20 cellular contexts compared by ENCODE assay signal in the genomic region with DNA sequence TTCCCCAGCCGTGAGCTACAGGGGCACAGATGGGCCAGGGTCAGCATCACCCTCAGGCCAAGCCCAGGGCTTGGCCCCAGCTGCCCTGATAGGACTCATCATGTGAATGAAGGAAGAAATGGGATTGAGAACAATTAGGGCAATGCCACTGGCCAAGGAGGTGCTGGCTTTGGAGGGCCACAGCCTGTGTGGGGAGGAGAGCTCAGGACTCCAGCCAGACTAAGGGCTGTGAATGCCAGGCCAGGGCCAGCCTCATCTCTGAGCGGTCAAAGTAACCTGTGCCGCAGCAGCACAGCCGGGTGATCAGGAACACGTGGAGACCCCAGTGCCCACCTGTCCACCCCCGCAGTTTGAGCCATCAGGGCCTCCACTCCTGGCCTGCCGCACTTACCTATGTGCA. TPM values are rescaled to one million over a fixed set of nuclear protein-coding genes. Genes with fewer than 3 reads are reported as not detected.
A peak's percentile ranks its signal among the peaks of the same experiment; 100 is the strongest.
DNase-seq lines count a peak whose midpoint lies in the region; ATAC-seq, FAIRE-seq and TF ChIP-seq lines count a peak whose summit lies in the region.
"Had no signal": no experiment of that assay in that cellular context is flagged by ENCODE, and none has a peak within 500 bp of the region (broad histone marks: within the 10 kb centered on the region; RNA-seq: fewer than 3 reads in every experiment).

No MANE protein-coding gene starts in this region.

- no peak overlapping the region for H2BK15ac ChIP-seq in mesenchymal stem cell (ENCODE audit: low read depth, poor library complexity, severe bottlenecking)

- no TSS peak for BruUV-seq in HepG2 (replicated peaks; lab: Mats Ljungman, UMichigan)

- POLR2A ChIA-PET in HepG2 (lab: Yijun Ruan, JAX) = no interaction called here

- no peak for TF ChIP-seq CTCF in HepG2 (CRISPR knock-in tag; IDR thresholded peaks at IDR 0.05)
- no peak for TF ChIP-seq CTCF in right lobe of liver (IDR thresholded peaks at IDR 0.05)
- no peak for TF ChIP-seq CTCF in body of pancreas (IDR thresholded peaks at IDR 0.05)

- H3K4me1 ChIP-seq in HepG2 (ENCODE audit: insufficient read depth, low read length) = no peaks in the 10 kb centered on the region
- H3K4me1 ChIP-seq in right lobe of liver = no peaks in the 10 kb centered on the region
- H3K4me1 ChIP-seq in mesenchymal stem cell (ENCODE audit: control insufficient read depth, insufficient read depth, low read depth, low read length) = peaks cover 8% of the 10 kb centered on the region
- peaks cover 7% of the 10 kb centered on the region for H3K4me1 ChIP-seq in body of pancreas
- H3K4me1 ChIP-seq: A549, Caco-2 had no signal

- TF ChIP-seq EP300 in HepG2 (IDR thresholded peaks at IDR 0.05; ENCODE audit: low read depth in 2 of 2, low read length in 2 of 2) = no peak
- no peak for TF ChIP-seq EP300 in HepG2 (CRISPR knock-in tag; IDR thresholded peaks at IDR 0.05; ENCODE audit: borderline replicate concordance)

- no peak overlapping the region for H4K8ac ChIP-seq in mesenchymal stem cell (ENCODE audit: low read length)

- no peak overlapping the region for H3K14ac ChIP-seq in mesenchymal stem cell (ENCODE audit: low read length in 2 of 2)

- no peak overlapping the region for H2BK5ac ChIP-seq in mesenchymal stem cell (ENCODE audit: low read depth, low read length, poor library complexity, severe bottlenecking)

- WGBS in HepG2 (ENCODE audit: low lambda C conversion rate) = 100% methylated on average over 1 of the region's 7 CpGs
- WGBS in right lobe of liver (ENCODE audit: insufficient coverage, low coverage, low lambda C conversion rate, missing lambda C conversion rate) = 100% methylated on average over 1 of the region's 7 CpGs
- WGBS in mesenchymal stem cell = 98% methylated on average over 7 of the region's 7 CpGs
- WGBS in body of pancreas, 2 donors = 89 to 100% methylated on average over 1 to 7 of the region's 7 CpGs

- H4K20me1 ChIP-seq in HepG2 (ENCODE audit: insufficient read depth, low read length) = no peaks in the 10 kb centered on the region

- no peak overlapping the region for H3K4me3 ChIP-seq in HepG2 (replicated peaks in 1 of 3; ENCODE audit: insufficient read depth in 1 of 3, low read depth in 2 of 3, low read length in 3 of 3)
- no peak overlapping the region for H3K4me3 ChIP-seq in right lobe of liver
- H3K4me3 ChIP-seq in mesenchymal stem cell (ENCODE audit: insufficient read depth in 1 of 2, low read depth in 1 of 2, low read length in 2 of 2) = no peak overlapping the region
- H3K4me3 ChIP-seq in body of pancreas = no peak overlapping the region
- H3K4me3 ChIP-seq: A549; BLaER1 treated with 17β-estradiol and CSF1 and Interleukin-3, amounts not matched to agents 10 nM and 100 nM; GM12878 had no signal

- TF ChIP-seq RAD21 in HepG2 (CRISPR knock-in tag; IDR thresholded peaks at IDR 0.05) = no peak

- H3K27me3 ChIP-seq in HepG2 (ENCODE audit: control insufficient read depth in 1 of 2, insufficient read depth in 2 of 2, low read length in 2 of 2) (no peaks in the 10 kb centered on the region), right lobe of liver (no peaks in the 10 kb centered on the region), mesenchymal stem cell (ENCODE audit: control insufficient read depth in 1 of 2, insufficient read depth in 1 of 2, low read length in 2 of 2) (no peaks in the 10 kb centered on the region), body of pancreas (no peaks in the 10 kb centered on the region)
- H3K27me3 ChIP-seq: BLaER1 treated with 17β-estradiol and CSF1 and Interleukin-3, amounts not matched to agents 10 nM and 100 nM had no signal

- in situ Hi-C loops in HepG2 (cut with HindIII; ENCODE audit: extremely low pct_ligation_motif_present, low pct_unique_long_range_greater_than_20kb) = no loop called here

- no peak overlapping the region for H2AK5ac ChIP-seq in mesenchymal stem cell (ENCODE audit: low read length, severe bottlenecking)

- H2BK120ac ChIP-seq in mesenchymal stem cell (ENCODE audit: low read depth, low read length) = no peak overlapping the region

- peaks cover 25 to 65% of the 10 kb centered on the region in 2 experiments for H3K36me3 ChIP-seq in HepG2 (replicated peaks in 1 of 2; ENCODE audit: control insufficient read depth in 1 of 2, insufficient read depth in 2 of 2, low read length in 2 of 2)
- peaks cover 8 to 62% (median 25%) of the 10 kb centered on the region in 4 donors for H3K36me3 ChIP-seq in right lobe of liver
- H3K36me3 ChIP-seq in mesenchymal stem cell (ENCODE audit: control insufficient read depth in 1 of 2, insufficient read depth in 2 of 2, low read depth in 1 of 2, low read length in 2 of 2) = peaks cover 62 to 79% of the 10 kb centered on the region in 2 experiments
- peaks cover 17 to 44% of the 10 kb centered on the region in 2 donors for H3K36me3 ChIP-seq in body of pancreas (replicated peaks in 1 of 2; ENCODE audit: insufficient read depth in 1 of 2, low read depth in 2 of 2)

- FAIRE-seq in HepG2 (lab: Jason Lieb, UNC) = no peak
- FAIRE-seq: A549, D721Med, GM12878, GM12892, GM18507 had no signal

- ATAC-seq in HepG2 = no peak
- no peak for ATAC-seq in right lobe of liver
- ATAC-seq in body of pancreas = no peak
- ATAC-seq: A549; CD8-positive, alpha-beta T cell; GM12878 had no signal

- CTCF ChIA-PET in HepG2 (lab: Yijun Ruan, JAX; ENCODE audit: low intra/inter-chr PET ratio, low total read pairs) = no interaction called here

- peak overlapping the region; percentile 82 for H4K91ac ChIP-seq in mesenchymal stem cell (ENCODE audit: low read length)

- H3K4me2 ChIP-seq in HepG2 (ENCODE audit: low read depth, low read length) (no peak overlapping the region), mesenchymal stem cell (ENCODE audit: low read length, poor library complexity, severe bottlenecking) (no peak overlapping the region)
- H3K4me2 ChIP-seq: A549; BLaER1 treated with 17β-estradiol and CSF1 and Interleukin-3, amounts not matched to agents 10 nM and 100 nM had no signal

- H3K27ac ChIP-seq in HepG2 (ENCODE audit: extremely low read length, insufficient read depth, low read length) (no peak overlapping the region), right lobe of liver (no peak overlapping the region), mesenchymal stem cell (ENCODE audit: low read length, poor library complexity, severe bottlenecking) (no peak overlapping the region), body of pancreas (no peak overlapping the region)
- H3K27ac ChIP-seq: 22Rv1; A549; BLaER1 treated with 17β-estradiol and CSF1 and Interleukin-3, amounts not matched to agents 10 nM and 100 nM; C4-2B had no signal

- DNase-seq in HepG2 (ENCODE audit: low spot score) (no peak), right lobe of liver (no peak), mesenchymal stem cell (no peak), body of pancreas (no peak), iPS-NIHi7 (ENCODE audit: extremely low spot score) (no peak)
- DNase-seq: AML-193; Caco-2; Calu3; CD4-positive, alpha-beta T cell; CD8-positive, alpha-beta T cell; DMS79 treated with DMSO at 0.1 percent for 48 hours; GDM1 had no signal

- H3K4ac ChIP-seq in mesenchymal stem cell (ENCODE audit: low read depth in 1 of 2, low read length in 2 of 2) = no peak overlapping the region

- no peak overlapping the region for H3K18ac ChIP-seq in mesenchymal stem cell (ENCODE audit: low read depth in 1 of 2, low read length in 2 of 2)

- H3K23ac ChIP-seq in mesenchymal stem cell (ENCODE audit: low read length in 2 of 2) = no peak overlapping the region

- TF ChIP-seq POLR2A in HepG2 (IDR thresholded peaks at IDR 0.05; ENCODE audit: insufficient read depth in 1 of 2, low read depth in 2 of 2, low read length in 2 of 2) (no peak), right lobe of liver (IDR thresholded peaks at IDR 0.05) (no peak), body of pancreas (IDR thresholded peaks at IDR 0.05) (no peak)

- peaks cover 24% of the 10 kb centered on the region for H3K79me1 ChIP-seq in mesenchymal stem cell (replicated peaks; ENCODE audit: low read length, poor library complexity, severe bottlenecking)

- intact Hi-C loops in HepG2 (cut with micrococcal nuclease; ENCODE audit: unreplicated experiment) (no loop called here), right lobe of liver (cut with DNase I) (no loop called here), body of pancreas (cut with DNase I) (no loop called here)

- H3K9me3 ChIP-seq in HepG2 (ENCODE audit: low read length) (no peaks in the 10 kb centered on the region), right lobe of liver (no peaks in the 10 kb centered on the region), mesenchymal stem cell (ENCODE audit: control insufficient read depth, low read length) (no peaks in the 10 kb centered on the region), body of pancreas (no peaks in the 10 kb centered on the region)
- H3K9me3 ChIP-seq: A549; BLaER1 treated with 17β-estradiol and CSF1 and Interleukin-3, amounts not matched to agents 10 nM and 100 nM; Caco-2 had no signal

- no peak overlapping the region for H3K9ac ChIP-seq in HepG2 (ENCODE audit: insufficient read depth, low read depth, low read length)
- no peak overlapping the region for H3K9ac ChIP-seq in mesenchymal stem cell (ENCODE audit: low read length)

- H2AFZ ChIP-seq in HepG2 (ENCODE audit: low read length) = no peak overlapping the region
- H2AFZ ChIP-seq in mesenchymal stem cell (ENCODE audit: low read depth, low read length) = no peak overlapping the region

- no peaks in the 10 kb centered on the region for H3K79me2 ChIP-seq in HepG2 (ENCODE audit: insufficient read depth, low read length)

- H2BK12ac ChIP-seq in mesenchymal stem cell (ENCODE audit: low read length in 2 of 2) = no peak overlapping the region

RNA-seq across cellular contexts. Expression of a gene that starts 10.1 kb away (rescaled TPM):
- 39.6 and 65.1 TPM in 2 replicates for total RNA-seq in HepG2 (2016; rRNA removed; fragmentation: Illumina TruSeq; extraction: Trizol)
- 33.8 and 46.6 TPM in 2 replicates for total RNA-seq in HepG2 (2016; cell fraction: cytosol; rRNA removed; fragmentation: Illumina TruSeq; extraction: Trizol; ENCODE audit: low read depth)
- total RNA-seq in HepG2 (2016; cell fraction: insoluble cytoplasmic fraction; rRNA removed; fragmentation: Illumina TruSeq; extraction: Trizol) = 38.9 and 71.7 TPM in 2 replicates
- 45.9 and 51.6 TPM in 2 replicates for total RNA-seq in HepG2 (2016; cell fraction: membrane; rRNA removed; fragmentation: Illumina TruSeq; extraction: Trizol)
- total RNA-seq in HepG2 (2016; cell fraction: nucleus; rRNA removed; fragmentation: Illumina TruSeq; extraction: Trizol) = 60.6 and 61.3 TPM in 2 replicates
- 93.6 and 102 TPM in 2 replicates for polyA plus RNA-seq in HepG2 (2011; rRNA removed)
- polyA plus RNA-seq in HepG2 (2011; cell fraction: cytosol; rRNA removed) = 113 and 124 TPM in 2 replicates
- 70.7 and 76.1 TPM in 2 replicates for polyA plus RNA-seq in HepG2 (2011; cell fraction: nucleus; rRNA removed)
- polyA plus RNA-seq in HepG2 (2012) = 49.7 and 66.2 TPM in 2 replicates
- 34.4 and 49.9 TPM in 2 replicates for polyA plus RNA-seq in HepG2 (2016; cell fraction: cytosol; fragmentation: Illumina TruSeq; extraction: Trizol; ENCODE audit: low read depth)
- 41.0 and 42.5 TPM in 2 replicates for polyA plus RNA-seq in HepG2 (2016; cell fraction: insoluble cytoplasmic fraction; fragmentation: Illumina TruSeq; extraction: Trizol; ENCODE audit: low read depth)
- 38.3 and 51.4 TPM in 2 replicates for polyA plus RNA-seq in HepG2 (2016; cell fraction: membrane; fragmentation: Illumina TruSeq; extraction: Trizol; ENCODE audit: low read depth)
- polyA plus RNA-seq in HepG2 (2016; cell fraction: nucleus; fragmentation: Illumina TruSeq; extraction: Trizol; ENCODE audit: insufficient read depth, low read depth) = 96.7 and 105 TPM in 2 replicates
- 40.3 and 91.1 TPM in 2 replicates for polyA minus RNA-seq in HepG2 (2011; rRNA and poly(A)+ RNA removed; ENCODE audit: low replicate concordance)
- polyA minus RNA-seq in HepG2 (2011; cell fraction: cytosol; rRNA and poly(A)+ RNA removed) = 32.6 and 33.2 TPM in 2 replicates
- 25.8 and 26.1 TPM in 2 replicates for polyA minus RNA-seq in HepG2 (2011; cell fraction: nucleus; rRNA and poly(A)+ RNA removed)
- total RNA-seq in right lobe of liver = 100 to 1,000 TPM in 1 of 6 experiments, 10 to 100 TPM in 5; 61.1 to 157 (median 78.7) TPM
- polyA plus RNA-seq in mesenchymal stem cell (2013, experiment 1 of 2) = 67.7 TPM
- 65.9 TPM for polyA plus RNA-seq in mesenchymal stem cell (2013, experiment 2 of 2)
- 10 to 100 TPM; 39.4 to 81.4 TPM for total RNA-seq in body of pancreas

RNA-seq across cellular contexts. Expression of a gene that starts 25.1 kb away (rescaled TPM):
- total RNA-seq in HepG2 (2016; rRNA removed; fragmentation: Illumina TruSeq; extraction: Trizol) = 25.7 and 25.9 TPM in 2 replicates
- total RNA-seq in HepG2 (2016; cell fraction: cytosol; rRNA removed; fragmentation: Illumina TruSeq; extraction: Trizol; ENCODE audit: low read depth) = 22.1 and 25.6 TPM in 2 replicates
- 21.5 and 27.6 TPM in 2 replicates for total RNA-seq in HepG2 (2016; cell fraction: insoluble cytoplasmic fraction; rRNA removed; fragmentation: Illumina TruSeq; extraction: Trizol)
- 26.2 and 26.6 TPM in 2 replicates for total RNA-seq in HepG2 (2016; cell fraction: membrane; rRNA removed; fragmentation: Illumina TruSeq; extraction: Trizol)
- 26.6 and 31.5 TPM in 2 replicates for total RNA-seq in HepG2 (2016; cell fraction: nucleus; rRNA removed; fragmentation: Illumina TruSeq; extraction: Trizol)
- 74.5 and 75.7 TPM in 2 replicates for polyA plus RNA-seq in HepG2 (2011; rRNA removed)
- 39.6 and 44.6 TPM in 2 replicates for polyA plus RNA-seq in HepG2 (2011; cell fraction: cytosol; rRNA removed)
- polyA plus RNA-seq in HepG2 (2011; cell fraction: nucleus; rRNA removed) = 182 and 223 TPM in 2 replicates
- 56.1 and 60.7 TPM in 2 replicates for polyA plus RNA-seq in HepG2 (2012)
- polyA plus RNA-seq in HepG2 (2016; cell fraction: cytosol; fragmentation: Illumina TruSeq; extraction: Trizol; ENCODE audit: low read depth) = 7.3 and 8.2 TPM in 2 replicates
- 31.3 and 36.3 TPM in 2 replicates for polyA plus RNA-seq in HepG2 (2016; cell fraction: insoluble cytoplasmic fraction; fragmentation: Illumina TruSeq; extraction: Trizol; ENCODE audit: low read depth)
- polyA plus RNA-seq in HepG2 (2016; cell fraction: membrane; fragmentation: Illumina TruSeq; extraction: Trizol; ENCODE audit: low read depth) = 16.2 and 21.0 TPM in 2 replicates
- 75.2 and 92.2 TPM in 2 replicates for polyA plus RNA-seq in HepG2 (2016; cell fraction: nucleus; fragmentation: Illumina TruSeq; extraction: Trizol; ENCODE audit: insufficient read depth, low read depth)
- polyA minus RNA-seq in HepG2 (2011; rRNA and poly(A)+ RNA removed; ENCODE audit: low replicate concordance) = 90.1 and 145 TPM in 2 replicates
- polyA minus RNA-seq in HepG2 (2011; cell fraction: cytosol; rRNA and poly(A)+ RNA removed) = 78.0 and 102 TPM in 2 replicates
- 65.8 and 74.2 TPM in 2 replicates for polyA minus RNA-seq in HepG2 (2011; cell fraction: nucleus; rRNA and poly(A)+ RNA removed)
- total RNA-seq in right lobe of liver = 10 to 100 TPM; 41.4 to 66.7 (median 53.8) TPM
- 75.8 TPM for polyA plus RNA-seq in mesenchymal stem cell (2013, experiment 1 of 2)
- polyA plus RNA-seq in mesenchymal stem cell (2013, experiment 2 of 2) = 83.6 TPM
- 10 to 100 TPM; 40.7 to 77.8 TPM for total RNA-seq in body of pancreas

RNA-seq across cellular contexts. Expression of a gene that starts 57.9 kb away (rescaled TPM):
- 13.2 and 31.7 TPM in 2 replicates for total RNA-seq in HepG2 (2016; rRNA removed; fragmentation: Illumina TruSeq; extraction: Trizol)
- 8.9 and 10.0 TPM in 2 replicates for total RNA-seq in HepG2 (2016; cell fraction: cytosol; rRNA removed; fragmentation: Illumina TruSeq; extraction: Trizol; ENCODE audit: low read depth)
- total RNA-seq in HepG2 (2016; cell fraction: insoluble cytoplasmic fraction; rRNA removed; fragmentation: Illumina TruSeq; extraction: Trizol) = 12.0 and 31.8 TPM in 2 replicates
- total RNA-seq in HepG2 (2016; cell fraction: membrane; rRNA removed; fragmentation: Illumina TruSeq; extraction: Trizol) = 11.0 and 13.5 TPM in 2 replicates
- 26.1 and 32.6 TPM in 2 replicates for total RNA-seq in HepG2 (2016; cell fraction: nucleus; rRNA removed; fragmentation: Illumina TruSeq; extraction: Trizol)
- 68.3 and 88.5 TPM in 2 replicates for polyA plus RNA-seq in HepG2 (2011; rRNA removed)
- 60.2 and 113 TPM in 2 replicates for polyA plus RNA-seq in HepG2 (2011; cell fraction: cytosol; rRNA removed)
- 232 and 327 TPM in 2 replicates for polyA plus RNA-seq in HepG2 (2011; cell fraction: nucleus; rRNA removed)
- 22.7 and 28.5 TPM in 2 replicates for polyA plus RNA-seq in HepG2 (2012)
- polyA plus RNA-seq in HepG2 (2016; cell fraction: cytosol; fragmentation: Illumina TruSeq; extraction: Trizol; ENCODE audit: low read depth) = 10.4 TPM in 2 replicates
- 11.8 and 12.7 TPM in 2 replicates for polyA plus RNA-seq in HepG2 (2016; cell fraction: insoluble cytoplasmic fraction; fragmentation: Illumina TruSeq; extraction: Trizol; ENCODE audit: low read depth)
- polyA plus RNA-seq in HepG2 (2016; cell fraction: membrane; fragmentation: Illumina TruSeq; extraction: Trizol; ENCODE audit: low read depth) = 8.5 and 12.0 TPM in 2 replicates
- 59.4 and 62.8 TPM in 2 replicates for polyA plus RNA-seq in HepG2 (2016; cell fraction: nucleus; fragmentation: Illumina TruSeq; extraction: Trizol; ENCODE audit: insufficient read depth, low read depth)
- 59.6 and 124 TPM in 2 replicates for polyA minus RNA-seq in HepG2 (2011; rRNA and poly(A)+ RNA removed; ENCODE audit: low replicate concordance)
- polyA minus RNA-seq in HepG2 (2011; cell fraction: cytosol; rRNA and poly(A)+ RNA removed) = 24.9 and 25.9 TPM in 2 replicates
- polyA minus RNA-seq in HepG2 (2011; cell fraction: nucleus; rRNA and poly(A)+ RNA removed) = 16.4 and 16.9 TPM in 2 replicates
- 10 to 100 TPM; 14.9 to 80.6 (median 30.5) TPM for total RNA-seq in right lobe of liver
- 121 TPM for polyA plus RNA-seq in mesenchymal stem cell (2013, experiment 1 of 2)
- polyA plus RNA-seq in mesenchymal stem cell (2013, experiment 2 of 2) = 117 TPM
- total RNA-seq in body of pancreas = 10 to 100 TPM; 44.9 to 87.7 TPM

RNA-seq across cellular contexts. Expression of a gene that starts 58.2 kb away (rescaled TPM):
- 114 and 146 TPM in 2 replicates for total RNA-seq in HepG2 (2016; rRNA removed; fragmentation: Illumina TruSeq; extraction: Trizol)
- 37.0 and 48.5 TPM in 2 replicates for total RNA-seq in HepG2 (2016; cell fraction: cytosol; rRNA removed; fragmentation: Illumina TruSeq; extraction: Trizol; ENCODE audit: low read depth)
- 113 and 136 TPM in 2 replicates for total RNA-seq in HepG2 (2016; cell fraction: insoluble cytoplasmic fraction; rRNA removed; fragmentation: Illumina TruSeq; extraction: Trizol)
- total RNA-seq in HepG2 (2016; cell fraction: membrane; rRNA removed; fragmentation: Illumina TruSeq; extraction: Trizol) = 68.6 and 79.8 TPM in 2 replicates
- total RNA-seq in HepG2 (2016; cell fraction: nucleus; rRNA removed; fragmentation: Illumina TruSeq; extraction: Trizol) = 34.9 and 39.5 TPM in 2 replicates
- polyA plus RNA-seq in HepG2 (2011; rRNA removed) = 104 and 115 TPM in 2 replicates
- 35.1 and 78.0 TPM in 2 replicates for polyA plus RNA-seq in HepG2 (2011; cell fraction: cytosol; rRNA removed)
- 44.7 and 47.4 TPM in 2 replicates for polyA plus RNA-seq in HepG2 (2011; cell fraction: nucleus; rRNA removed)
- 57.4 and 93.8 TPM in 2 replicates for polyA plus RNA-seq in HepG2 (2012)
- 58.6 and 89.5 TPM in 2 replicates for polyA plus RNA-seq in HepG2 (2016; cell fraction: cytosol; fragmentation: Illumina TruSeq; extraction: Trizol; ENCODE audit: low read depth)
- 221 and 225 TPM in 2 replicates for polyA plus RNA-seq in HepG2 (2016; cell fraction: insoluble cytoplasmic fraction; fragmentation: Illumina TruSeq; extraction: Trizol; ENCODE audit: low read depth)
- 90.2 and 102 TPM in 2 replicates for polyA plus RNA-seq in HepG2 (2016; cell fraction: membrane; fragmentation: Illumina TruSeq; extraction: Trizol; ENCODE audit: low read depth)
- 84.0 and 90.2 TPM in 2 replicates for polyA plus RNA-seq in HepG2 (2016; cell fraction: nucleus; fragmentation: Illumina TruSeq; extraction: Trizol; ENCODE audit: insufficient read depth, low read depth)
- 129 and 143 TPM in 2 replicates for polyA minus RNA-seq in HepG2 (2011; rRNA and poly(A)+ RNA removed; ENCODE audit: low replicate concordance)
- polyA minus RNA-seq in HepG2 (2011; cell fraction: cytosol; rRNA and poly(A)+ RNA removed) = 35.6 and 37.0 TPM in 2 replicates
- 27.3 and 33.1 TPM in 2 replicates for polyA minus RNA-seq in HepG2 (2011; cell fraction: nucleus; rRNA and poly(A)+ RNA removed)
- total RNA-seq in right lobe of liver = 10 to 100 TPM; 34.5 to 88.1 (median 72.9) TPM
- 439 TPM for polyA plus RNA-seq in mesenchymal stem cell (2013, experiment 1 of 2)
- polyA plus RNA-seq in mesenchymal stem cell (2013, experiment 2 of 2) = 458 TPM
- total RNA-seq in body of pancreas = 10 to 100 TPM; 33.5 to 83.4 TPM
